11 cellular contexts compared by ENCODE assay signal in the genomic region with DNA sequence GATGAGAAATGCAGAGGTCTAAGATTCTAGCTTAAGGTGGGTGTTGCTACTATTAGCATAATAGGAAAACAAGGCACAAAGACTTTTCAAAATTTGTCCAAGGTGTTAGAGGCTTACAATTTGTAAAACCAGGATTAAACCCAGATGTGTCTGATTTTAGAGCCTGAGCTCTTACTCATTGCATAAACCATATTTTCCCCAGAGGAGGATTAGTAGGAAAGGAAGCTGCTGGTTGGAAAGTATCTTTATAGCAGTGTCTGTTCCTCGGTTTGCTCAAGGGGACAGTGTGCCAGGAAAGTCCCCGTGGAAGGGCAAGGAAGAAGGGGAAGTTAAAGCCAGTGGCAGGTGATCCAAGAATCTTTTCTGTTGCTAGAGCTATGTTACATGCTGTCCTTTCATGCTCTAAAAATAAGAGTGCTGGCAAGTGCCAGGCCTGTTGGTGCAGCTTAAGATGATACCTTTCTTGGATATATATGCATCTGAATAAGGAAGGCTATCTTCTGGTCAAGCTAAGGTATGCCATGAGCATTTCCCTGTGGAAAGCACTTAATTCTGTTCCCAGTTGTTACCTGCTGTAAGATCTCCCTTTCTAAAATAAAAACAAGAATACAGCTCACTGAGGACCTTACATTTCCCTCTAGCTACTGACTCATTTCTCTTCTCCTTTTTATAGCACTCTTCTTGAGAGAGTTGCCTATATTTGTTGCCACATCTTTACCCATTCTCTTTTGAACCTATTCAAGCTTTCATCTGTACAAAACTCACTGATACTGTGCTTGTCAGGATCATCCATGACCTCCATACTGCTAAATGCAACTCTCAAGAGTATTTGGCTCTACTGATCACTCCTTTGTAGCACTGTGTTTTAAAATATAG. TPM values are rescaled to one million over a fixed set of nuclear protein-coding genes. Genes with fewer than 3 reads are reported as not detected.
DNase-seq lines count a peak whose midpoint lies in the region; ATAC-seq and TF ChIP-seq lines count a peak whose summit lies in the region.
"Had no signal": no experiment of that assay in that cellular context is flagged by ENCODE, and none has a peak within 500 bp of the region (broad histone marks: within the 10 kb centered on the region; RNA-seq: fewer than 3 reads in every experiment).

No MANE protein-coding gene starts in this region.

- no peaks in the 10 kb centered on the region for H3K9me3 Mint-ChIP-seq in activated T-helper 2 cell treated with anti-CD3 and anti-CD28 coated beads, Interferon-gamma antibody, Interleukin-2, Interleukin-4, amounts not matched to agents 10 μg/mL and 5 μg/mL and 100 μg/mL, durations not matched to agents 14 hours and 24 hours and 36 hours
- H3K9me3 Mint-ChIP-seq: activated naive CD4-positive, alpha-beta T cell treated with anti-CD3 and anti-CD28 coated beads, Interleukin-2, amount 10 ng/mL, durations not matched to agents 7 days and 5 days had no signal

- H3K27me3 Mint-ChIP-seq in activated T-helper 2 cell treated with anti-CD3 and anti-CD28 coated beads, Interferon-gamma antibody, Interleukin-2, Interleukin-4, amounts not matched to agents 10 μg/mL and 5 μg/mL and 100 μg/mL, durations not matched to agents 14 hours and 24 hours and 36 hours (ENCODE audit: low read depth), result no peaks in the 10 kb centered on the region
- H3K27me3 Mint-ChIP-seq: CD4-positive, CD25-positive, alpha-beta regulatory T cell had no signal

- H3K4me1 Mint-ChIP-seq in activated T-helper 2 cell treated with anti-CD3 and anti-CD28 coated beads, Interferon-gamma antibody, Interleukin-2, Interleukin-4, amounts not matched to agents 10 μg/mL and 5 μg/mL and 100 μg/mL, durations not matched to agents 14 hours and 24 hours and 36 hours (ENCODE audit: low read depth), result peaks cover 33% of the 10 kb centered on the region

- no peak for TF ChIP-seq CTCF in AG10803 (conservative IDR thresholded peaks at IDR 0.05; ENCODE audit: low read length)

- DNase-seq in AG10803 (ENCODE audit: low read depth), result peak; percentile 67
- no peak for DNase-seq in activated T-helper 2 cell treated with anti-CD3 and anti-CD28 coated beads, Interferon-gamma antibody, Interleukin-2, Interleukin-4, amounts not matched to agents 10 μg/mL and 5 μg/mL and 100 μg/mL, durations not matched to agents 14 hours and 24 hours and 36 hours (ENCODE audit: low spot score)
- no peak for DNase-seq in stimulated activated CD4-positive, alpha-beta T cell treated with anti-CD3 and anti-CD28 coated beads, Interleukin-4, amount 100 ng/mL, for 4 hours
- DNase-seq in NCI-H1048 (lab: John Stamatoyannopoulos, UW), result no peak
- no peak for DNase-seq in cerebellar nuclear complex (lab: John Stamatoyannopoulos, UW)
- no peak for DNase-seq in mesenteric fat pad (ENCODE audit: low spot score)
- DNase-seq: activated naive CD4-positive, alpha-beta T cell treated with anti-CD3 and anti-CD28 coated beads, Interleukin-2, amount 10 ng/mL, durations not matched to agents 7 days and 5 days; CD4-positive, CD25-positive, alpha-beta regulatory T cell; head of caudate nucleus had no signal

- ATAC-seq in GM19025 (IDR thresholded peaks at IDR 0.05; ENCODE audit: low read depth, unreplicated experiment) (peak; percentile 49), HG03025 (IDR thresholded peaks at IDR 0.05; ENCODE audit: low FRiP score, unreplicated experiment) (peak; percentile 52)

- intact Hi-C loops in activated T-helper 2 cell treated with anti-CD3 and anti-CD28 coated beads, Interferon-gamma antibody, Interleukin-2, Interleukin-4, amounts not matched to agents 10 μg/mL and 5 μg/mL and 100 μg/mL, durations not matched to agents 14 hours and 24 hours and 36 hours (cut with micrococcal nuclease), result loop anchor here (1.0 to 2.0 kb wide), 2 partner anchors 8 to 59 kb away; a partner anchor contains a TSS

- no peak overlapping the region for H3K4me3 ChIP-seq in AG10803 (ENCODE audit: low read length)

- H3K36me3 Mint-ChIP-seq in activated T-helper 2 cell treated with anti-CD3 and anti-CD28 coated beads, Interferon-gamma antibody, Interleukin-2, Interleukin-4, amounts not matched to agents 10 μg/mL and 5 μg/mL and 100 μg/mL, durations not matched to agents 14 hours and 24 hours and 36 hours (ENCODE audit: low read depth), result peaks cover 9% of the 10 kb centered on the region
- H3K36me3 Mint-ChIP-seq: CD4-positive, CD25-positive, alpha-beta regulatory T cell had no signal

- H3K27ac Mint-ChIP-seq in activated T-helper 2 cell treated with anti-CD3 and anti-CD28 coated beads, Interferon-gamma antibody, Interleukin-2, Interleukin-4, amounts not matched to agents 10 μg/mL and 5 μg/mL and 100 μg/mL, durations not matched to agents 14 hours and 24 hours and 36 hours, result peak overlapping the region; percentile 40
- H3K27ac Mint-ChIP-seq: activated naive CD4-positive, alpha-beta T cell treated with anti-CD3 and anti-CD28 coated beads, Interleukin-2, amount 10 ng/mL, durations not matched to agents 7 days and 5 days had no signal

- H3K4me3 Mint-ChIP-seq in activated T-helper 2 cell treated with anti-CD3 and anti-CD28 coated beads, Interferon-gamma antibody, Interleukin-2, Interleukin-4, amounts not matched to agents 10 μg/mL and 5 μg/mL and 100 μg/mL, durations not matched to agents 14 hours and 24 hours and 36 hours (ENCODE audit: low read depth), result no peak overlapping the region
- H3K4me3 Mint-ChIP-seq: activated naive CD4-positive, alpha-beta T cell treated with anti-CD3 and anti-CD28 coated beads, Interleukin-2, amount 10 ng/mL, durations not matched to agents 7 days and 5 days; CD4-positive, CD25-positive, alpha-beta regulatory T cell had no signal

RNA-seq across cellular contexts. Expression of a gene that starts 8.0 kb away (rescaled TPM):
- 1.7 and 2.0 TPM in 2 replicates for total RNA-seq in activated T-helper 2 cell treated with anti-CD3 and anti-CD28 coated beads, Interferon-gamma antibody, Interleukin-2, Interleukin-4, amounts not matched to agents 10 μg/mL and 5 μg/mL and 100 μg/mL, durations not matched to agents 14 hours and 24 hours and 36 hours
- total RNA-seq in mesenteric fat pad, result 3.6 TPM
